ENCODE assay signal across 2 cellular contexts in the genomic region with DNA sequence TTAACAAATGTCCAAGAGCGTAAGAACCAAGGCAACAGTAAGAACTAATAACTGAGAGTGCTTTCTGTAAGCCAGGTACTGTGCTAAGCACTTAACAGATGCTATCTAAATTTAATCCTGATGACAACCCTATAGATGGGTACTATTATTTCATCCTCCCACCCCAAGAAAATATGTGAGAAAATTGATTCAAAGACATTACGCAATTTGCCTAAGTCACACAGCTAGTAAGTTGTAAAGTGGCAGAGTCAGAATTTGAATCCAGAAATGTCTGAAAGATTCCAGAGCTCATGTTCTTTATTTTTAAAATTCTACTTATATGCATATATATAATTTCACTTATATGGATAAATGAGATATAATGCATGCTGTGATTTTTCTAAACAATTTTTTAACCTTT.
TF ChIP-seq lines count a peak whose summit lies in the region.

No MANE protein-coding gene starts in this region.

TF ChIP-seq in IMR-90, 13 proteins besides CTCF, POLR2A, EP300 and RAD21:
- peak; percentile 82 for TF ChIP-seq CEBPB (IDR thresholded peaks at IDR 0.05; ENCODE audit: low read depth, low read length)
- no peak for TF ChIP-seq CHD1 (IDR thresholded peaks at IDR 0.05; ENCODE audit: low read depth, low read length)
- TF ChIP-seq NFE2L2 (IDR thresholded peaks at IDR 0.05; ENCODE audit: low read depth, low read length): no peak

TF ChIP-seq in H1, 55 proteins besides CTCF, POLR2A, EP300 and RAD21:
- TF ChIP-seq CEBPB (IDR thresholded peaks at IDR 0.05; ENCODE audit: low read depth, low read length) (peak; percentile 61; the same call in 1 of the 2 replicates), BRCA1 (IDR thresholded peaks at IDR 0.05; ENCODE audit: low read depth, low read length) (no peak)
